ENCODE assay signal across 34 cellular contexts in the genomic region with DNA sequence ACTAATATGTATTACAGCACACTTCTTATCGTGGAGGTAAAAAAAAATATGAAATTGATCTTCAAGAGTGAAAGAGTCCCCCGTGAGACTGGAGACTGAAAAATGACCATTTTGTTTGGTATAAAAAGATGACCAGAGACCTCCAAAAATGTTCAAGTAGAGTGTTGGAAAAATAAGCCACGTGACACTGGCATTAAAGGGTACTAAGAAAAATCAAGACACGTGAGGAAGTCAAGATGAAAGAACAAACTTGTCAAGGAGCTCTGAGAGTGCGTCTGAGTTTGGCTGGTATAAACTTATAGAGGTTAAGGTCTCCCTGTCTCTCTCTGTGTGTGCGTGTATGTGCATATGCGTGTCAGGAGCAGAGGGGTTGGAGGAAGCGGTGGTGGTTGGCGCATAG.
"Had no signal": no experiment of that assay in that cellular context is flagged by ENCODE, and none has a peak within 500 bp of the region (broad histone marks: within the 10 kb centered on the region; RNA-seq: fewer than 3 reads in every experiment).

No MANE protein-coding gene starts in this region.

- H3K27ac ChIP-seq: PC-9, RWPE1, SJSA1 had no signal

- FAIRE-seq: RCC 7860 had no signal

- H3K36me3 ChIP-seq: MG63, SJSA1 had no signal

- H3K9me2 ChIP-seq: SK-N-SH had no signal

- H3K4me3 ChIP-seq: MG63, PC-9, SJSA1 had no signal

- ATAC-seq: Panc1, Right ventricle myocardium inferior had no signal

- H3K4me2 ChIP-seq: PC-9, SK-N-SH had no signal

- H3K4me1 ChIP-seq: SJSA1 had no signal

- H3K27me3 ChIP-seq: MG63, SJSA1 had no signal

- H2AFZ ChIP-seq: PC-9 had no signal

- DNase-seq: Kasumi-1, MG63, NCI-H1048, NCI-H1092 treated with DMSO at 0.1 percent for 48 hours, NCI-H1105 treated with DMSO at 0.1 percent for 48 hours, NCI-H1417, NCI-H1436, NCI-H146, NCI-H1694, NCI-H187, NCI-H1930, NCI-H2029 treated with DMSO at 0.1 percent for 48 hours, NCI-H2081 treated with DMSO at 0.1 percent for 48 hours, NCI-H2107, NCI-H2171, NCI-H226, NCI-H446 treated with DMSO at 0.1 percent for 48 hours, NCI-H510A, NCI-H524, NCI-H526, NCI-H69, NCI-H748 treated with DMSO at 0.1 percent for 48 hours, NCI-H82, PC-9, SHP77, SIG-M5, SK-N-SH, SW 1271, T-helper 1 cell had no signal

- H3K9ac ChIP-seq: SK-N-SH had no signal

- H3K9me3 ChIP-seq: MG63, SJSA1 had no signal
